8 cellular contexts compared by ENCODE assay signal in the genomic region with DNA sequence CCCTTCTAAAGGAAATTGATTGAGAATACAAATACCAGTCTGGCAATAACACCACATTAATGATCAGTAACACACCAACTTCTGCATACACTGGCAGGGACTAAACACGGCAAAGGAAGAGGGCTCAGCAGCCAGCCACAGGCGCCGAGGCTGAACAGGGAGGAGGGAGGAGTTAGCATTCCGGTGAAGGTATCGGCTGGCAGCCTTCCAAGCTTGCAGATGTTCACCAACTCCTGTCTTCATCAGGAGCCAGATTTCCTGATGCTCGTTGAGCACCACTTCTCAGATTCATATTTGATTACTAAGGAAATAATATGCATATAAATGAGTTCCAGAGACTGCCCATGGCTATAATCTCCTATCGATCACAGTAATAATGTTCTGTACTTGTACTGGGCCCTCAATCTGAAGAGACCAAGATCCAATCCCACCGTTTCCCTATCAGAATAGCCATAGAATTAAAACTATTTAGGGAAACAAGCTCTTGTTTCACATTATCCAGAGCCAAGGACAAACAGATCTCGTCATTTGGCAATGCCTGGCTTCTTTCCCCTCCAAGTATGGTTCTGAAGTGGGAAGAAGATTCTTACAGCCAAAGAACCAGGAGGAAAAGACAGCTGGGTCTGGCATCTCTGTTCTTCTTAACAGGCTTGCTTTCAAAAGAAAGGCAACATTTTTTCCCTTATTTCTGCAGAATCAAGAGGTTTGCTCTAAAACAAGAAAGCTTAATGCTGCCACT. TPM values are rescaled to one million over a fixed set of nuclear protein-coding genes. Genes with fewer than 3 reads are reported as not detected.
DNase-seq lines count a peak whose midpoint lies in the region; ATAC-seq lines count a peak whose summit lies in the region.

No MANE protein-coding gene starts in this region.

- H3K27ac ChIP-seq in urinary bladder (ENCODE audit: low read depth): peak overlapping the region; percentile 58

- H3K4me1 ChIP-seq in urinary bladder (ENCODE audit: insufficient read depth): peaks cover 1% of the 10 kb centered on the region

- WGBS in urinary bladder: 9% methylated on average over 9 of the region's 9 CpGs

- DNase-seq in EH (ENCODE audit: low read depth) (peak; percentile 41), NCI-H146 treated with DMSO at 0.1 percent for 48 hours (lab: John Stamatoyannopoulos, UW; ENCODE audit: unreplicated experiment) (peak; percentile 61), amniotic epithelial cell (ENCODE audit: low read depth) (peak; percentile 58), left kidney (ENCODE audit: low read depth, low spot score) (peak; percentile 85), midbrain (lab: John Stamatoyannopoulos, UW) (no peak)
- DNase-seq in stimulated activated CD4-positive, alpha-beta T cell treated with anti-CD3 and anti-CD28 coated beads, Interleukin-4, amount 100 ng/mL, for 24 hours: no peak

- no peak for ATAC-seq in HG02970 (IDR thresholded peaks at IDR 0.05; ENCODE audit: low FRiP score, unreplicated experiment)

- H3K36me3 ChIP-seq in urinary bladder (ENCODE audit: insufficient read depth): no peaks in the 10 kb centered on the region

- H3K4me3 ChIP-seq in urinary bladder (ENCODE audit: low read depth, low read length): no peak overlapping the region

RNA-seq across cellular contexts. Expression of gene GFOD1, which starts 42.2 kb away (rescaled TPM):
- 13.7 TPM for total RNA-seq in urinary bladder
- polyA plus RNA-seq in urinary bladder: 9.8 TPM

Comparison
In these comparisons a context has a peak if more than half of its experiments do, and no peak if none do; other contexts are left out.
1. DNase-seq: peak in EH (single experiment), NCI-H146 treated with DMSO at 0.1 percent for 48 hours (single experiment), amniotic epithelial cell (single experiment) and left kidney (single experiment); none in stimulated activated CD4-positive, alpha-beta T cell treated with anti-CD3 and anti-CD28 coated beads, Interleukin-4, amount 100 ng/mL, for 24 hours (single experiment) and midbrain (single experiment).